Comparison of ENCODE assay signal across 26 cellular contexts in the genomic region with DNA sequence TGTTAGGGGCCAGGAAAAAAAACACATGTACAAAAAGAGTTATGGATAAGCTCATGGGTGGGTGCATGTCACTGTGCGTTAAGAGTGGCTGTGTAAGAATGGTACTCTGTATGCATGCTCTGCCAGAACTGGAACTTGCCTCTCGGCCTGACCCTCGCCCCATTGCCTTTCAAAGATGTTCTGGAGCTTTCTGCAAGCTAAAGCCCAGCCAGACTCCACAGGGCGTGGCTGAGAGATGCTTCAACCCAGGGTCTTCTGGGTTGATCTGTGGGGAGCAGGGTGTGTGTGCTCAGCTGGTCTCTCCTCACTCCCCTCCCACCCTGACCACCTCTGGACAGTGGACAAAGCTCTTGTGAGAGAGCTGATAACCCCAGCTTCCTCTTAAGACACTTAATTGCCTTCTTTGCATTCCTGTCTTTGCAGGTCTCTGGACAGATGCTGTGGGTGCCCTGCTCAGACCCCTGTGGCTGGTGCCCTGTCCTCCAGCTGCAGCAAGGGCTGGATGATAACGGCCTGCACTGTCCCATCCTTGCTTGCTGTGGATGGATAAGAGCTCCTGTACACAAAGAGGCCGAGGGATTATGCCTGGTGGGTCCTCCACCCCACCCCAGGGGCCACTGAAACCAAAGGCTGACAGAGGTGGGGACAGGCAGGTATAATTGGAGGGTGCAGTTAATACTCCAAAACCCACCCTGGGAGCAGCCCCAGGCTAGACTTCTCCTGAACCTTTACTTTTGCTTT. TPM values are rescaled to one million over a fixed set of nuclear protein-coding genes. Genes with fewer than 3 reads are reported as not detected.
"Had no signal": no experiment of that assay in that cellular context is flagged by ENCODE, and none has a peak within 500 bp of the region (broad histone marks: within the 10 kb centered on the region; RNA-seq: fewer than 3 reads in every experiment).

No MANE protein-coding gene starts in this region.

- FAIRE-seq: astrocyte, islet of Langerhans had no signal

- ATAC-seq: activated CD8-positive, alpha-beta T cell treated with anti-CD3 and anti-CD28 coated beads, Interleukin-2, amount 10 ng/mL, durations not matched to agents 7 days and 5 days; effector memory CD8-positive, alpha-beta T cell; natural killer cell treated with Interleukin-12 subunit alpha and Interleukin-12 subunit beta and Interleukin-15 and Interleukin-18, amount 100 ng/mL, for 72 hours; stimulated activated memory B cell treated with anti-CD40 and anti-IgM and Interleukin-4, amounts not matched to agents 10 μg/mL and 1 μg/mL and 100 μg/mL, for 72 hours; upper lobe of right lung had no signal

- H3K27ac Mint-ChIP-seq: activated CD4-positive, alpha-beta T cell treated with anti-CD3 and anti-CD28 coated beads, Interleukin-2, amount 10 ng/mL, durations not matched to agents 24 days and 14 days; activated CD8-positive, alpha-beta T cell treated with anti-CD3 and anti-CD28 coated beads, Interleukin-2, amount 10 ng/mL, durations not matched to agents 7 days and 5 days; activated naive CD4-positive, alpha-beta T cell treated with anti-CD3 and anti-CD28 coated beads, Interleukin-2, amount 50 U/mL, for 24 hours; effector memory CD8-positive, alpha-beta T cell; mesothelial cell of epicardium; natural killer cell treated with Interleukin-12 subunit alpha and Interleukin-12 subunit beta and Interleukin-15 and Interleukin-18, amount 100 ng/mL, for 72 hours; progenitor cell of endocrine pancreas; stimulated activated memory B cell treated with anti-CD40 and anti-IgM and Interleukin-4, amounts not matched to agents 10 μg/mL and 1 μg/mL and 100 μg/mL, for 72 hours had no signal

- DNase-seq: activated CD4-positive, alpha-beta T cell treated with anti-CD3 and anti-CD28 coated beads, Interleukin-2, amount 10 ng/mL, durations not matched to agents 24 days and 14 days; activated CD4-positive, CD25-positive, alpha-beta regulatory T cell; activated CD8-positive, alpha-beta memory T cell treated with anti-CD3 and anti-CD28 coated beads, Interleukin-2, amount 50 U/mL, for 4 hours; activated gamma-delta T cell; dermis blood vessel endothelial cell; effector memory CD8-positive, alpha-beta T cell; foreskin fibroblast; hippocampal formation; nucleus accumbens; stimulated activated CD4-positive, alpha-beta T cell treated with anti-CD3 and anti-CD28 coated beads, Interleukin-4, amount 100 ng/mL, for 4 hours; upper lobe of right lung had no signal

- H3K9me3 Mint-ChIP-seq: activated CD4-positive, alpha-beta T cell treated with anti-CD3 and anti-CD28 coated beads, Interleukin-2, amount 10 ng/mL, durations not matched to agents 24 days and 14 days; activated naive CD4-positive, alpha-beta T cell treated with anti-CD3 and anti-CD28 coated beads, Interleukin-2, amount 50 U/mL, for 24 hours; effector memory CD8-positive, alpha-beta T cell; mesothelial cell of epicardium; natural killer cell treated with Interleukin-12 subunit alpha and Interleukin-12 subunit beta and Interleukin-15 and Interleukin-18, amount 100 ng/mL, for 72 hours; stimulated activated memory B cell treated with anti-CD40 and anti-IgM and Interleukin-4, amounts not matched to agents 10 μg/mL and 1 μg/mL and 100 μg/mL, for 72 hours had no signal

- H3K4me3 ChIP-seq: adrenal gland, breast epithelium, lung, smooth muscle cell, thoracic aorta, upper lobe of right lung had no signal

- H3K4me1 Mint-ChIP-seq: activated CD4-positive, alpha-beta T cell treated with anti-CD3 and anti-CD28 coated beads, Interleukin-2, amount 10 ng/mL, durations not matched to agents 24 days and 14 days; activated naive CD4-positive, alpha-beta T cell treated with anti-CD3 and anti-CD28 coated beads, Interleukin-2, amount 50 U/mL, for 24 hours; mesothelial cell of epicardium; stimulated activated memory B cell treated with anti-CD40 and anti-IgM and Interleukin-4, amounts not matched to agents 10 μg/mL and 1 μg/mL and 100 μg/mL, for 72 hours had no signal

- H3K4me3 Mint-ChIP-seq: activated CD4-positive, alpha-beta T cell treated with anti-CD3 and anti-CD28 coated beads, Interleukin-2, amount 10 ng/mL, durations not matched to agents 24 days and 14 days; activated CD8-positive, alpha-beta T cell treated with anti-CD3 and anti-CD28 coated beads, Interleukin-2, amount 10 ng/mL, durations not matched to agents 7 days and 5 days; activated naive CD4-positive, alpha-beta T cell treated with anti-CD3 and anti-CD28 coated beads, Interleukin-2, amount 50 U/mL, for 24 hours; effector memory CD8-positive, alpha-beta T cell; mesothelial cell of epicardium; natural killer cell treated with Interleukin-12 subunit alpha and Interleukin-12 subunit beta and Interleukin-15 and Interleukin-18, amount 100 ng/mL, for 72 hours; stimulated activated memory B cell treated with anti-CD40 and anti-IgM and Interleukin-4, amounts not matched to agents 10 μg/mL and 1 μg/mL and 100 μg/mL, for 72 hours had no signal

- H3K36me3 Mint-ChIP-seq: mesothelial cell of epicardium; natural killer cell treated with Interleukin-12 subunit alpha and Interleukin-12 subunit beta and Interleukin-15 and Interleukin-18, amount 100 ng/mL, for 72 hours; stimulated activated memory B cell treated with anti-CD40 and anti-IgM and Interleukin-4, amounts not matched to agents 10 μg/mL and 1 μg/mL and 100 μg/mL, for 72 hours had no signal

- H3K27ac ChIP-seq: adrenal gland, breast epithelium, thoracic aorta, upper lobe of right lung had no signal

- H3K27me3 Mint-ChIP-seq: activated CD4-positive, alpha-beta T cell treated with anti-CD3 and anti-CD28 coated beads, Interleukin-2, amount 10 ng/mL, durations not matched to agents 24 days and 14 days; activated naive CD4-positive, alpha-beta T cell treated with anti-CD3 and anti-CD28 coated beads, Interleukin-2, amount 50 U/mL, for 24 hours; stimulated activated memory B cell treated with anti-CD40 and anti-IgM and Interleukin-4, amounts not matched to agents 10 μg/mL and 1 μg/mL and 100 μg/mL, for 72 hours had no signal

- H3K27me3 ChIP-seq: adrenal gland, breast epithelium, upper lobe of right lung had no signal

- H3K36me3 ChIP-seq: adrenal gland, breast epithelium, upper lobe of right lung had no signal

- H3K9me3 ChIP-seq: adrenal gland, breast epithelium, thoracic aorta, upper lobe of right lung had no signal

- H3K4me1 ChIP-seq: adrenal gland, breast epithelium, upper lobe of right lung had no signal

RNA-seq across cellular contexts. Expression of a gene that starts 28.7 kb away (rescaled TPM):
- total RNA-seq: activated CD4-positive, alpha-beta T cell treated with anti-CD3 and anti-CD28 coated beads, Interleukin-2, amount 10 ng/mL, durations not matched to agents 24 days and 14 days; activated CD8-positive, alpha-beta T cell treated with anti-CD3 and anti-CD28 coated beads, Interleukin-2, amount 10 ng/mL, durations not matched to agents 7 days and 5 days; astrocyte; dermis blood vessel endothelial cell; glomerular endothelial cell; natural killer cell treated with Interleukin-12 subunit alpha and Interleukin-12 subunit beta and Interleukin-15 and Interleukin-18, amount 100 ng/mL, for 72 hours; smooth muscle cell; T-helper 2 cell treated with Interferon-gamma antibody and Interleukin-4, amounts not matched to agents 100 ng/mL and 5 ng/mL, for 36 hours had no signal
